In genomic region chr5:122755740-122756139, GRCh38 we compare ENCODE assay signal across 21 cellular contexts. TPM values are rescaled to one million over a fixed set of nuclear protein-coding genes. Genes with fewer than 3 reads are reported as not detected.
DNase-seq lines count a peak whose midpoint lies in the region; ATAC-seq, FAIRE-seq and TF ChIP-seq lines count a peak whose summit lies in the region.
"Had no signal": no experiment of that assay in that cellular context is flagged by ENCODE, and none has a peak within 500 bp of the region (broad histone marks: within the 10 kb centered on the region; RNA-seq: fewer than 3 reads in every experiment).

No MANE protein-coding gene starts in this region.

- H3K23ac ChIP-seq in H1 (ENCODE audit: insufficient read length) (no peak overlapping the region), trophoblast cell (ENCODE audit: low read length) (no peak overlapping the region)

- intact Hi-C loops in activated CD8-positive, alpha-beta T cell treated with anti-CD3 and anti-CD28 coated beads for 36 hours (cut with micrococcal nuclease) = no loop called here
- intact Hi-C loops in Panc1 (cut with micrococcal nuclease; ENCODE audit: unreplicated experiment) = no loop called here

- TF ChIP-seq CTCF in activated CD8-positive, alpha-beta T cell treated with anti-CD3 and anti-CD28 coated beads for 36 hours (IDR thresholded peaks at IDR 0.05) = no peak
- no peak for TF ChIP-seq CTCF in Panc1 (IDR thresholded peaks at IDR 0.05)
- no peak for TF ChIP-seq CTCF in H1 (IDR thresholded peaks at IDR 0.05; ENCODE audit: control extremely low read depth in 1 of 3, insufficient read depth in 1 of 3, low read depth in 1 of 3, low read length in 3 of 3)
- TF ChIP-seq CTCF in endothelial cell (IDR thresholded peaks at IDR 0.05; ENCODE audit: unreplicated experiment) = no peak

- H3K79me2 ChIP-seq in H1 (ENCODE audit: control insufficient read depth in 1 of 2, insufficient read depth in 2 of 2, low read length in 2 of 2) (no peaks in the 10 kb centered on the region), trophoblast cell (ENCODE audit: control insufficient read depth, insufficient read depth, low read length, poor library complexity) (peaks cover 4% of the 10 kb centered on the region)

- H3K4me3 Mint-ChIP-seq in activated CD8-positive, alpha-beta T cell treated with anti-CD3 and anti-CD28 coated beads for 36 hours = no peak overlapping the region
- no peak overlapping the region for H3K4me3 Mint-ChIP-seq in activated CD8-positive, alpha-beta T cell treated with anti-CD3 and anti-CD28 coated beads, Interleukin-2, amount 10 ng/mL, durations not matched to agents 7 days and 5 days
- no peak overlapping the region for H3K4me3 Mint-ChIP-seq in endothelial cell (ENCODE audit: unreplicated experiment)
- H3K4me3 Mint-ChIP-seq: activated naive CD4-positive, alpha-beta T cell treated with anti-CD3 and anti-CD28 coated beads, Interleukin-2, amount 50 U/mL, for 24 hours; CD4-positive, alpha-beta memory T cell had no signal

- H3K4me3 ChIP-seq in Panc1 (ENCODE audit: low read depth in 2 of 2, low read length in 2 of 2) = no peak overlapping the region
- H3K4me3 ChIP-seq in H1 (ENCODE audit: extremely low read depth in 1 of 4, insufficient read depth in 2 of 4, low read depth in 3 of 4, low read length in 4 of 4) = no peak overlapping the region
- no peak overlapping the region for H3K4me3 ChIP-seq in trophoblast cell (ENCODE audit: low read depth, low read length)
- H3K4me3 ChIP-seq: right lobe of liver had no signal

- no TSS peak for BruUV-seq in Panc1 (replicated peaks; lab: Mats Ljungman, UMichigan)

- H2BK20ac ChIP-seq in H1 (ENCODE audit: low read length) = no peak overlapping the region

- H4K8ac ChIP-seq in H1 (ENCODE audit: extremely low read depth, insufficient read depth, low read length) (no peak overlapping the region), trophoblast cell (ENCODE audit: low read depth, low read length) (no peak overlapping the region)

- H2BK12ac ChIP-seq in H1 (ENCODE audit: low read depth, low read length) (no peak overlapping the region), trophoblast cell (ENCODE audit: low read length) (no peak overlapping the region)

- H3K79me1 ChIP-seq in H1 (ENCODE audit: low read depth, low read length) (no peaks in the 10 kb centered on the region), trophoblast cell (ENCODE audit: low read length) (peaks cover 17% of the 10 kb centered on the region)

- H3K36me3 ChIP-seq in Panc1 (ENCODE audit: control insufficient read depth, insufficient read depth, low read length) = no peaks in the 10 kb centered on the region
- H3K36me3 ChIP-seq in H1 (ENCODE audit: control insufficient read depth in 2 of 4, insufficient read depth in 4 of 4, low read length in 3 of 4) = no peaks in the 10 kb centered on the region
- no peaks in the 10 kb centered on the region for H3K36me3 ChIP-seq in trophoblast cell (ENCODE audit: control insufficient read depth in 1 of 2, insufficient read depth in 2 of 2, low read length in 2 of 2)
- H3K36me3 ChIP-seq: right lobe of liver had no signal

- POLR2A ChIA-PET in activated CD8-positive, alpha-beta T cell treated with anti-CD3 and anti-CD28 coated beads for 36 hours (lab: Charles Lee) = interaction anchor here (0.6 kb wide), 1 partner anchor 9 kb away, joined by 3 read pairs; no protein-coding TSS in a partner anchor
- POLR2A ChIA-PET in activated CD8-positive, alpha-beta T cell treated with anti-CD3 and anti-CD28 coated beads, Interleukin-2, amount 10 ng/mL, durations not matched to agents 7 days and 5 days (lab: Charles Lee) = no interaction called here
- POLR2A ChIA-PET in Panc1 (lab: Charles Lee) (no interaction called here), H1 (lab: Charles Lee; ENCODE audit: partially characterized antibody) (no interaction called here)

- H3K9ac ChIP-seq in H1 (replicated peaks in 1 of 4; ENCODE audit: extremely low read depth in 1 of 4, low read depth in 3 of 4, low read length in 3 of 4) (no peak overlapping the region), trophoblast cell (ENCODE audit: low read length) (no peak overlapping the region)

- 92% methylated on average over 2 of the region's 2 CpGs; no CpG with 5 or more reads in 1 of the 2 experiments for WGBS in H1 (ENCODE audit: extremely low coverage in 1 of 2, insufficient coverage in 1 of 2, insufficient read length in 1 of 2, insufficient replicate concordance in 2 of 2, low coverage in 1 of 2, low lambda C conversion rate in 2 of 2, missing lambda C conversion rate in 1 of 2), 2 experiments
- WGBS in trophoblast cell (ENCODE audit: extremely low coverage, insufficient coverage, insufficient read length) = no CpG with 5 or more reads among the region's 2 CpGs

- H4K91ac ChIP-seq in H1 (replicated peaks; ENCODE audit: insufficient read length, low read length) (no peak overlapping the region), trophoblast cell (ENCODE audit: low read depth, low read length) (no peak overlapping the region)

- H3K27me3 Mint-ChIP-seq in activated CD8-positive, alpha-beta T cell treated with anti-CD3 and anti-CD28 coated beads for 36 hours = peaks cover 4% of the 10 kb centered on the region
- H3K27me3 Mint-ChIP-seq in activated CD8-positive, alpha-beta T cell treated with anti-CD3 and anti-CD28 coated beads, Interleukin-2, amount 10 ng/mL, durations not matched to agents 7 days and 5 days (ENCODE audit: low read depth) = no peaks in the 10 kb centered on the region
- peaks cover 1% of the 10 kb centered on the region for H3K27me3 Mint-ChIP-seq in endothelial cell (ENCODE audit: unreplicated experiment)

- H2BK5ac ChIP-seq in H1 (ENCODE audit: low read depth, low read length) (no peak overlapping the region), trophoblast cell (ENCODE audit: low read depth, low read length, poor library complexity) (no peak overlapping the region)

- DNase-seq in activated CD8-positive, alpha-beta T cell treated with anti-CD3 and anti-CD28 coated beads for 36 hours = no peak
- DNase-seq in activated CD8-positive, alpha-beta T cell treated with anti-CD3 and anti-CD28 coated beads, Interleukin-2, amount 10 ng/mL, durations not matched to agents 7 days and 5 days = no peak
- no peak for DNase-seq in Panc1 (ENCODE audit: low read depth, low spot score)
- no peak for DNase-seq in H1 (ENCODE audit: low read depth in 1 of 2, low spot score in 2 of 2)
- DNase-seq in trophoblast cell = peak in 1 of 2 donors; percentile 83
- DNase-seq in stimulated activated CD4-positive, alpha-beta T cell treated with anti-CD3 and anti-CD28 coated beads, Interleukin-2, amount 100 ng/mL, for 48 hours = no peak
- DNase-seq in endothelial cell (ENCODE audit: low spot score) = no peak
- DNase-seq: activated CD4-positive, alpha-beta T cell treated with anti-CD3 and anti-CD28 coated beads for 1 hour; activated CD8-positive, alpha-beta memory T cell treated with anti-CD3 and anti-CD28 coated beads, Interleukin-2, amount 50 U/mL, for 48 hours; CD4-positive, alpha-beta memory T cell; DMS53; effector CD4-positive, alpha-beta T cell; NCI-H2029; NCI-H510A; right lobe of liver; stimulated activated CD4-positive, alpha-beta T cell treated with anti-CD3 and anti-CD28 coated beads, Interleukin-1b, Interleukin-23, amount 100 ng/mL, for 48 hours; T-helper 9 cell had no signal

- no peak overlapping the region for H3K4ac ChIP-seq in H1 (replicated peaks; ENCODE audit: insufficient read length, low read depth, low read length)
- H3K4ac ChIP-seq in trophoblast cell (ENCODE audit: low read depth, low read length) = no peak overlapping the region

- H3K14ac ChIP-seq in H1 (ENCODE audit: insufficient read length) (no peak overlapping the region), trophoblast cell (ENCODE audit: low read length) (no peak overlapping the region)

- H3K27ac ChIP-seq in Panc1 (ENCODE audit: low read length) (peak overlapping the region; percentile 10; the same call in 1 of the 2 replicates), H1 (ENCODE audit: low read depth, low read length) (no peak overlapping the region), trophoblast cell (ENCODE audit: low read depth, low read length) (no peak overlapping the region)
- H3K27ac ChIP-seq: right lobe of liver had no signal

- H3K9me3 ChIP-seq in Panc1 (ENCODE audit: control insufficient read depth, insufficient read depth, low read depth, low read length) (no peaks in the 10 kb centered on the region), H1 (ENCODE audit: insufficient read depth in 2 of 2, low read depth in 1 of 2, low read length in 1 of 2) (no peaks in the 10 kb centered on the region), trophoblast cell (ENCODE audit: insufficient read depth, low read depth, low read length) (no peaks in the 10 kb centered on the region)
- H3K9me3 ChIP-seq: right lobe of liver had no signal

- TF ChIP-seq EP300 in H1 (IDR thresholded peaks at IDR 0.05; ENCODE audit: borderline replicate concordance in 1 of 2, low read depth in 2 of 2, low read length in 2 of 2) = no peak

- H4K12ac ChIP-seq in trophoblast cell (ENCODE audit: low read depth, low read length) = no peak overlapping the region

- in situ Hi-C loops in Panc1 (cut with HindIII; ENCODE audit: low pct_unique_long_range_greater_than_20kb, low sequenced_read_pairs) = no loop called here

- peak; percentile 34 for ATAC-seq in activated CD8-positive, alpha-beta T cell treated with anti-CD3 and anti-CD28 coated beads for 36 hours
- no peak for ATAC-seq in activated CD8-positive, alpha-beta T cell treated with anti-CD3 and anti-CD28 coated beads, Interleukin-2, amount 10 ng/mL, durations not matched to agents 7 days and 5 days
- ATAC-seq in Panc1 (no peak), HG03139 (IDR thresholded peaks at IDR 0.05; ENCODE audit: unreplicated experiment) (no peak)
- ATAC-seq: HCT116 had no signal

- CTCF ChIA-PET in activated CD8-positive, alpha-beta T cell treated with anti-CD3 and anti-CD28 coated beads for 36 hours (lab: Charles Lee) = interaction anchor here (1.8 kb wide), 1 partner anchor 18 kb away, joined by 5 read pairs; the partner anchor contains the start of gene SNX2
- CTCF ChIA-PET in activated CD8-positive, alpha-beta T cell treated with anti-CD3 and anti-CD28 coated beads, Interleukin-2, amount 10 ng/mL, durations not matched to agents 7 days and 5 days (lab: Charles Lee) = no interaction called here
- CTCF ChIA-PET in Panc1 (lab: Charles Lee) (no interaction called here), H1 (lab: Charles Lee; ENCODE audit: partially characterized antibody) (interaction anchor here (0.8 to 1.3 kb wide), 2 partner anchors 20 to 51 kb away, joined by 3 to 5 read pairs; no protein-coding TSS in a partner anchor)

- H4K5ac ChIP-seq in H1 (ENCODE audit: insufficient read length, low read depth, low read length) = no peak overlapping the region

- H3K18ac ChIP-seq in H1 (ENCODE audit: extremely low read depth, low read length) = no peak overlapping the region
- H3K18ac ChIP-seq in trophoblast cell (ENCODE audit: low read length) = no peak overlapping the region

- no peaks in the 10 kb centered on the region for H3K9me3 Mint-ChIP-seq in activated CD8-positive, alpha-beta T cell treated with anti-CD3 and anti-CD28 coated beads for 36 hours
- no peaks in the 10 kb centered on the region for H3K9me3 Mint-ChIP-seq in activated CD8-positive, alpha-beta T cell treated with anti-CD3 and anti-CD28 coated beads, Interleukin-2, amount 10 ng/mL, durations not matched to agents 7 days and 5 days (ENCODE audit: insufficient read depth)
- no peaks in the 10 kb centered on the region for H3K9me3 Mint-ChIP-seq in endothelial cell (ENCODE audit: unreplicated experiment)
- H3K9me3 Mint-ChIP-seq: activated naive CD4-positive, alpha-beta T cell treated with anti-CD3 and anti-CD28 coated beads, Interleukin-2, amount 50 U/mL, for 24 hours; CD4-positive, alpha-beta memory T cell had no signal

- peak overlapping the region; percentile 83 for H3K27ac Mint-ChIP-seq in activated CD8-positive, alpha-beta T cell treated with anti-CD3 and anti-CD28 coated beads for 36 hours
- no peak overlapping the region for H3K27ac Mint-ChIP-seq in activated CD8-positive, alpha-beta T cell treated with anti-CD3 and anti-CD28 coated beads, Interleukin-2, amount 10 ng/mL, durations not matched to agents 7 days and 5 days
- no peak overlapping the region for H3K27ac Mint-ChIP-seq in endothelial cell (ENCODE audit: unreplicated experiment)
- H3K27ac Mint-ChIP-seq: activated naive CD4-positive, alpha-beta T cell treated with anti-CD3 and anti-CD28 coated beads, Interleukin-2, amount 50 U/mL, for 24 hours had no signal

- TF ChIP-seq POLR2A in H1 (IDR thresholded peaks at IDR 0.05; ENCODE audit: control extremely low read depth in 1 of 2, low read depth in 2 of 2, low read length in 2 of 2) = no peak

- peaks cover 17% of the 10 kb centered on the region for H3K4me1 Mint-ChIP-seq in activated CD8-positive, alpha-beta T cell treated with anti-CD3 and anti-CD28 coated beads for 36 hours (ENCODE audit: low read depth)
- peaks cover 7% of the 10 kb centered on the region for H3K4me1 Mint-ChIP-seq in activated CD8-positive, alpha-beta T cell treated with anti-CD3 and anti-CD28 coated beads, Interleukin-2, amount 10 ng/mL, durations not matched to agents 7 days and 5 days (ENCODE audit: low read depth)
- peaks cover 12% of the 10 kb centered on the region for H3K4me1 Mint-ChIP-seq in endothelial cell (ENCODE audit: unreplicated experiment)
- H3K4me1 Mint-ChIP-seq: CD4-positive, alpha-beta memory T cell had no signal

- H2AK5ac ChIP-seq in H1 (ENCODE audit: low read depth, low read length) (no peak overlapping the region), trophoblast cell (ENCODE audit: low read length) (no peak overlapping the region)

- H2BK120ac ChIP-seq in H1 (replicated peaks; ENCODE audit: low read depth, low read length) = no peak overlapping the region
- H2BK120ac ChIP-seq in trophoblast cell (ENCODE audit: insufficient read depth, low read length, poor library complexity) = no peak overlapping the region

- H3K27me3 ChIP-seq in Panc1 (ENCODE audit: control insufficient read depth, insufficient read depth, low read length) (no peaks in the 10 kb centered on the region), H1 (replicated peaks in 1 of 4; ENCODE audit: control insufficient read depth in 3 of 4, extremely low read depth in 1 of 4, insufficient read depth in 3 of 4, low read length in 3 of 4) (no peaks in the 10 kb centered on the region), trophoblast cell (ENCODE audit: insufficient read depth, low read length) (no peaks in the 10 kb centered on the region)
- H3K27me3 ChIP-seq: right lobe of liver had no signal

- H4K20me1 ChIP-seq in H1 (replicated peaks in 1 of 2; ENCODE audit: control insufficient read depth in 1 of 2, insufficient read depth in 2 of 2, low read length in 2 of 2) = no peaks in the 10 kb centered on the region

- H2BK15ac ChIP-seq in H1 (ENCODE audit: low read length) = no peak overlapping the region

- H3K23me2 ChIP-seq in H1 (ENCODE audit: low read depth, low read length) = no peaks in the 10 kb centered on the region

- no peak overlapping the region for H3K56ac ChIP-seq in H1 (replicated peaks; ENCODE audit: insufficient read length, low read depth, low read length)

- H3K36me3 Mint-ChIP-seq in activated CD8-positive, alpha-beta T cell treated with anti-CD3 and anti-CD28 coated beads for 36 hours (ENCODE audit: low read depth) = no peaks in the 10 kb centered on the region
- H3K36me3 Mint-ChIP-seq in activated CD8-positive, alpha-beta T cell treated with anti-CD3 and anti-CD28 coated beads, Interleukin-2, amount 10 ng/mL, durations not matched to agents 7 days and 5 days (ENCODE audit: low read depth) = no peaks in the 10 kb centered on the region
- H3K36me3 Mint-ChIP-seq in endothelial cell (ENCODE audit: low read depth, unreplicated experiment) = no peaks in the 10 kb centered on the region
- H3K36me3 Mint-ChIP-seq: activated naive CD4-positive, alpha-beta T cell treated with anti-CD3 and anti-CD28 coated beads, Interleukin-2, amount 50 U/mL, for 24 hours; CD4-positive, alpha-beta memory T cell had no signal

- 0 out of 2 replicates have a peak overlapping the region, but pooled peaks have one; percentile 20 for H2AFZ ChIP-seq in H1 (ENCODE audit: low read length)
- H2AFZ ChIP-seq in trophoblast cell (ENCODE audit: insufficient read depth, low read length, poor library complexity) = peak overlapping the region; percentile 32

- H3K4me1 ChIP-seq in Panc1 (ENCODE audit: control insufficient read depth, insufficient read depth, low read length) = no peaks in the 10 kb centered on the region
- H3K4me1 ChIP-seq in H1 (replicated peaks in 1 of 4; ENCODE audit: control insufficient read depth in 3 of 4, insufficient read depth in 4 of 4, low read length in 3 of 4) = peaks cover 0 to 6% (median 1%) of the 10 kb centered on the region in 4 experiments; a peak in 1 of 7 replicates
- H3K4me1 ChIP-seq in trophoblast cell (ENCODE audit: control insufficient read depth in 1 of 2, insufficient read depth in 2 of 2, low read length in 2 of 2) = peaks cover 10 to 14% of the 10 kb centered on the region in 2 experiments
- H3K4me1 ChIP-seq: right lobe of liver had no signal

- no peak for FAIRE-seq in H1 (lab: Jason Lieb, UNC)
- FAIRE-seq: bronchial epithelial cell had no signal

- no peak for TF ChIP-seq RAD21 in H1 (IDR thresholded peaks at IDR 0.05 in 1 of 2, conservative IDR thresholded peaks at IDR 0.05 in 1 of 2; ENCODE audit: low read depth in 2 of 2, low read length in 2 of 2)

- H3K4me2 ChIP-seq in H1 (ENCODE audit: insufficient read depth in 1 of 2, low read depth in 2 of 2, low read length in 2 of 2) = no peak overlapping the region
- no peak overlapping the region for H3K4me2 ChIP-seq in trophoblast cell (ENCODE audit: low read length)

RNA-seq across cellular contexts. Expression of gene SNX2, which starts 19.1 kb away (rescaled TPM):
- 10 to 100 TPM; 42.0 to 48.3 TPM for total RNA-seq in activated CD8-positive, alpha-beta T cell treated with anti-CD3 and anti-CD28 coated beads for 36 hours
- 10 to 100 TPM; 39.2 to 39.6 TPM for total RNA-seq in activated CD8-positive, alpha-beta T cell treated with anti-CD3 and anti-CD28 coated beads, Interleukin-2, amount 10 ng/mL, durations not matched to agents 7 days and 5 days
- 66.8 TPM for total RNA-seq in Panc1 (2021; ENCODE audit: unreplicated experiment)
- 103 TPM for polyA plus RNA-seq in Panc1 (2012; ENCODE audit: insufficient read length)
- total RNA-seq in H1 (2021; fragmentation: NEBNext Ultra II Directional; extraction: Animal tissue kit (Norgen Biotek cat#: 25700)) = 54.4 and 61.2 TPM in 2 replicates
- 11.8 and 51.0 TPM in 2 replicates for polyA plus RNA-seq in H1 (2011; rRNA removed)
- 33.9 TPM for polyA plus RNA-seq in H1 (2011; cell fraction: cytosol; rRNA removed)
- polyA plus RNA-seq in H1 (2011; cell fraction: nucleus; rRNA removed) = 18.4 TPM
- 48.8 to 87.2 TPM (median 51.4 TPM) in 4 replicates for polyA plus RNA-seq in H1 (2012, experiment 1 of 2)
- 3.8 TPM for polyA plus RNA-seq in H1 (2012, experiment 2 of 2)
- 41.1 TPM for polyA plus RNA-seq in H1 (2013, experiment 1 of 2)
- 44.2 TPM for polyA plus RNA-seq in H1 (2013, experiment 2 of 2)
- 39.7 and 51.7 TPM in 2 replicates for polyA minus RNA-seq in H1 (2011; rRNA and poly(A)+ RNA removed)
- polyA minus RNA-seq in H1 (2011; cell fraction: cytosol; rRNA and poly(A)+ RNA removed) = 50.5 TPM
- polyA minus RNA-seq in H1 (2011; cell fraction: nucleus; rRNA and poly(A)+ RNA removed) = 51.2 TPM
- 149 and 156 TPM in 2 replicates for polyA plus RNA-seq in trophoblast cell (2013)
- total RNA-seq in endothelial cell (ENCODE audit: unreplicated experiment) = 90.5 TPM

Comparison
In these comparisons a context has a peak if more than half of its experiments do, and no peak if none do; other contexts are left out.
1. CTCF ChIA-PET loops: an anchor here in activated CD8-positive, alpha-beta T cell treated with anti-CD3 and anti-CD28 coated beads for 36 hours (1.8 kb wide) and H1 (0.8 to 1.3 kb wide); none called in activated CD8-positive, alpha-beta T cell treated with anti-CD3 and anti-CD28 coated beads, Interleukin-2, amount 10 ng/mL, durations not matched to agents 7 days and 5 days and Panc1.